16 cellular contexts compared by ENCODE assay signal in the genomic region with DNA sequence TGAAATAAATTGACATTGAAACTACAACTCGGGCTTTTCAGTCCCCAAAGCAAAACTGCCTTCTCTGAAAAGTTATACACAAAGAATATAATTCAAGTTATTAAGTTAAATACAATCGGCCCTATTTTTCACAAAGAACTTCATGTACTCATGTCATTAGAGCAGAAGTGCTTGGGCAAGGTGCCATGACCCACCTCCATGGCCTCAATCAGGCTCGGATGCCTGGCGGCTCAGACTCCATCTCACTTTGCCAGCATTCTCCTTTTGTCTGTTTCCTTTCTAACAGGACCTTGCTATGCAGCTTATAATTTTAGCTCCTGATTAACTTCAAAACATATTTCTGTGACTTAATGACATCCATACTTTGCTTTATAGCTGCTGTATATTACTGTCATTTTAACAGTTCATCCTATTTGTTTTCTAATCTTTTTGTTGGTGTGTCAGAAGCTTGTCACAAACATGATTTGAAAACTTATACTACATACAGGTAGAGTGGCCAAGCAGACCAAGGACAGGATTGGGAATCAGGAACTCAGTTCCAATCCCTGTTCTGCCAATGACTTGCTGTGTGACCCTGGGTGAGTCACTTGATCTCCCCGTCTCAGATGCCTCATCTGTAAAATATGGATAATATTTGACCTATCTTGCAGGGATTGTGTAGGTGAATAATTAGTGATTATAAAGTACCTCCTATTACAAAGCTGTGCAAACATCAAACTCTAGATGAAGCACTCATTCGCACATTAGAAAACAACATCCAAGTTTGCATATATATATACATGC.
DNase-seq lines count a peak whose midpoint lies in the region; ATAC-seq and TF ChIP-seq lines count a peak whose summit lies in the region.
"Had no signal": no experiment of that assay in that cellular context is flagged by ENCODE, and none has a peak within 500 bp of the region (broad histone marks: within the 10 kb centered on the region; RNA-seq: fewer than 3 reads in every experiment).

No MANE protein-coding gene starts in this region.

- H3K9me3 ChIP-seq in heart right ventricle (peaks cover 0 to 14% (median 3%) of the 10 kb centered on the region in 11 donors), thoracic aorta (no peaks in the 10 kb centered on the region)
- H3K9me3 ChIP-seq: right lobe of liver had no signal

- no peak for TF ChIP-seq CTCF in heart right ventricle (IDR thresholded peaks at IDR 0.05)
- TF ChIP-seq CTCF in thoracic aorta (IDR thresholded peaks at IDR 0.05), result no peak

- ATAC-seq in heart right ventricle, result peak in 4 of 8 donors; percentile 56 to 88 (median 68)
- ATAC-seq in thoracic aorta (ENCODE audit: insufficient number of reproducible peaks, low FRiP score, low read depth), result no peak
- no peak for ATAC-seq in GM21528 (IDR thresholded peaks at IDR 0.05; ENCODE audit: low FRiP score, unreplicated experiment)
- ATAC-seq: GM23338, Panc1, right lobe of liver had no signal

- H3K4me1 ChIP-seq in heart right ventricle (peaks cover 0 to 15% (median 7%) of the 10 kb centered on the region in 9 donors), thoracic aorta (ENCODE audit: control insufficient read depth in 1 of 2, low read depth in 2 of 2) (peaks cover 18 to 55% of the 10 kb centered on the region in 2 donors)

- H3K4me3 ChIP-seq in heart right ventricle, result no peak overlapping the region
- no peak overlapping the region for H3K4me3 ChIP-seq in thoracic aorta
- H3K4me3 ChIP-seq: BLaER1 treated with 17β-estradiol and CSF1 and Interleukin-3, amounts not matched to agents 10 nM and 100 nM; GM23338; right lobe of liver had no signal

- H3K27me3 ChIP-seq in heart right ventricle (no peaks in the 10 kb centered on the region), thoracic aorta (replicated peaks; ENCODE audit: insufficient read depth) (no peaks in the 10 kb centered on the region)
- H3K27me3 ChIP-seq: BLaER1 treated with 17β-estradiol and CSF1 and Interleukin-3, amounts not matched to agents 10 nM and 100 nM; right lobe of liver had no signal

- H3K27ac ChIP-seq in heart right ventricle, result peak overlapping the region in 1 of 10 donors; percentile 6
- peak overlapping the region; percentile 68 for H3K27ac ChIP-seq in thoracic aorta
- H3K27ac ChIP-seq: BLaER1 treated with 17β-estradiol and CSF1 and Interleukin-3, amounts not matched to agents 10 nM and 100 nM; right lobe of liver; WERI-Rb-1 had no signal

- peak; percentile 58 for DNase-seq in NCI-H1105 treated with DMSO at 0.1 percent for 48 hours (lab: John Stamatoyannopoulos, UW)
- peak; percentile 23 for DNase-seq in cerebellar cortex (ENCODE audit: low spot score)
- DNase-seq in heart right ventricle, result peak; percentile 43 to 50
- DNase-seq in thoracic aorta (ENCODE audit: low spot score), result peak; percentile 24
- DNase-seq in COR-L47 (lab: John Stamatoyannopoulos, UW), result no peak
- DNase-seq in T-helper 2 cell, result no peak
- DNase-seq: DMS79; NCI-H187; NCI-H510A treated with DMSO at 0.1 percent for 48 hours; right lobe of liver; stimulated activated CD4-positive, alpha-beta T cell treated with anti-CD3 and anti-CD28 coated beads, Interleukin-2, amount 100 ng/mL, for 48 hours; WERI-Rb-1 had no signal

- H3K36me3 ChIP-seq in heart right ventricle, result peaks cover 0 to 89% (median 13%) of the 10 kb centered on the region in 9 donors
- no peaks in the 10 kb centered on the region for H3K36me3 ChIP-seq in thoracic aorta
- H3K36me3 ChIP-seq: WERI-Rb-1 had no signal

- intact Hi-C loops in heart right ventricle (cut with DNase I), result no loop called here

- WGBS in heart right ventricle, 2 donors, result 52 to 56% methylated on average over 6 of the region's 6 CpGs

Comparison
In these comparisons a context has a peak if more than half of its experiments do, and no peak if none do; other contexts are left out.
1. DNase-seq: peak in NCI-H1105 treated with DMSO at 0.1 percent for 48 hours (single experiment), cerebellar cortex (single experiment), heart right ventricle (2 of 2) and thoracic aorta (single experiment); none in COR-L47 (single experiment) and T-helper 2 cell (0 of 5).